1 cellular context compared by ENCODE assay signal in the genomic region with DNA sequence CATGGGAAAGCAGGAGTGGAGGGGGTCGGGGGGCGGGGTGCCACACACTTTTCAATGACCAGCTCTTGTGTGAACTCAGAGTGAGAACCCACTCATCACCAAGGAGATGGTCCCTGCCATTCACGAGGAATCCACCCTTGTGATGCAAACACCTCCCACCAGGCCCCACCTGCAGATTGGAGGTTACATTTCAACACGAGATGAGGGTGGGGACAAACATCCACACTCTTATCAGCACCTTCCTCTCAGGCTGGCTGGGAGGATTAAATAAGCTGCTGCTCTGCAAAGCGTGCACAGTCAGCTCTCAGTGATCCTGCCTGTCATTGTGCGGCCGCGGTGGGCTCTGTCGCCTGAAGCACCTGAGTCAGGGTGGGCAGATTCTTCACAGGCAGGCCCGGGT.
TF ChIP-seq lines count a peak whose summit lies in the region.

No MANE protein-coding gene starts in this region.

TF ChIP-seq in K562, 482 proteins besides CTCF, POLR2A, EP300 and RAD21 (continued from another document):
- peak; percentile 24 for TF ChIP-seq MEIS2 (IDR thresholded peaks at IDR 0.05; ENCODE audit: partially characterized antibody)
- TF ChIP-seq NRF1 (conservative IDR thresholded peaks at IDR 0.05 in 1 of 2, IDR thresholded peaks at IDR 0.05 in 1 of 2), result no peak
- TF ChIP-seq DPF2 (IDR thresholded peaks at IDR 0.05), result peak; percentile 55
